In the genomic region with DNA sequence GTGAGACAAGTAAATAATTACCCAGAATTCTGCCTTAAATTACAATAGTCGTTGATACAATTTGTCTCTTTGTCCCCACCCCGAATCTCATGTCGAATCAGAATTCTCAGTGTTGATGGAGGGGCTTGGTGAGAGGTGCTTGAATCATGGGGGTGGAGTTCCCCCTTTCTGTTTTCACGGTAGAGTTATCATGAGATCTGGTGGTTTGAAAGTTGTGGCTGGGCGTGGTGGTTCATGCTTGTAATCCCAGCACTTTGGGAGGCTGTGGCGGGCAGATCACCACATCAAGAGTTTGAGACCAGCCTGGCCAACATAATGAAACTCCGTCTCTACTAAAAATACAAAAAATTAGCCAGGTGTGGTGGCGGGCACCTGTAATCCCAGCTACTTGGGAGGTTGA, we compare ENCODE assay signal across 7 cellular contexts.
DNase-seq lines count a peak whose midpoint lies in the region; ATAC-seq and TF ChIP-seq lines count a peak whose summit lies in the region.
"Not testable (repeated sequence)": the region's sequence is repeated elsewhere in the genome, so short reads cannot be mapped to it uniquely, and the experiment has no call there.

No MANE protein-coding gene starts in this region.

- not testable (repeated sequence) for H3K4me1 ChIP-seq in naive thymus-derived CD4-positive, alpha-beta T cell (ENCODE audit: control insufficient read depth in 2 of 2, insufficient read depth in 2 of 2, low read length in 2 of 2)

- H3K9me3 Mint-ChIP-seq in activated CD8-positive, alpha-beta T cell treated with anti-CD3 and anti-CD28 coated beads for 36 hours: peaks cover 17% of the 10 kb centered on the region
- peaks cover 25% of the 10 kb centered on the region for H3K9me3 Mint-ChIP-seq in activated T-helper 1 cell treated with anti-CD3 and anti-CD28 coated beads, Interleukin-12 subunit alpha, Interleukin-12 subunit beta, Interleukin-2, Interleukin-4 antibody, amounts not matched to agents 30 ng/mL and 10 ng/mL and 1 ng/mL, durations not matched to agents 14 hours and 24 hours and 36 hours
- peaks cover 15% of the 10 kb centered on the region for H3K9me3 Mint-ChIP-seq in activated naive CD8-positive, alpha-beta T cell treated with anti-CD3 and anti-CD28 coated beads, Interleukin-2, amount 10 ng/mL, durations not matched to agents 7 days and 5 days
- peaks cover 2 to 30% (median 13%) of the 10 kb centered on the region in 11 donors for H3K9me3 Mint-ChIP-seq in naive thymus-derived CD4-positive, alpha-beta T cell

- intact Hi-C loops in activated CD8-positive, alpha-beta T cell treated with anti-CD3 and anti-CD28 coated beads for 36 hours (cut with micrococcal nuclease); activated T-helper 1 cell treated with anti-CD3 and anti-CD28 coated beads, Interleukin-12 subunit alpha, Interleukin-12 subunit beta, Interleukin-2, Interleukin-4 antibody, amounts not matched to agents 30 ng/mL and 10 ng/mL and 1 ng/mL, durations not matched to agents 14 hours and 24 hours and 36 hours (cut with micrococcal nuclease); naive thymus-derived CD4-positive, alpha-beta T cell (cut with micrococcal nuclease): not testable (repeated sequence)

- CTCF ChIA-PET in activated CD8-positive, alpha-beta T cell treated with anti-CD3 and anti-CD28 coated beads for 36 hours (lab: Charles Lee); naive thymus-derived CD4-positive, alpha-beta T cell (lab: Charles Lee): not testable (repeated sequence)

- not testable (repeated sequence) for H3K36me3 Mint-ChIP-seq in activated CD8-positive, alpha-beta T cell treated with anti-CD3 and anti-CD28 coated beads for 36 hours (ENCODE audit: low read depth)
- H3K36me3 Mint-ChIP-seq in activated T-helper 1 cell treated with anti-CD3 and anti-CD28 coated beads, Interleukin-12 subunit alpha, Interleukin-12 subunit beta, Interleukin-2, Interleukin-4 antibody, amounts not matched to agents 30 ng/mL and 10 ng/mL and 1 ng/mL, durations not matched to agents 14 hours and 24 hours and 36 hours (ENCODE audit: low read depth): peaks cover 13% of the 10 kb centered on the region
- H3K36me3 Mint-ChIP-seq in activated naive CD8-positive, alpha-beta T cell treated with anti-CD3 and anti-CD28 coated beads, Interleukin-2, amount 10 ng/mL, durations not matched to agents 7 days and 5 days: peaks cover 24% of the 10 kb centered on the region
- H3K36me3 Mint-ChIP-seq in naive thymus-derived CD4-positive, alpha-beta T cell: peaks cover 5 to 35% (median 11%) of the 10 kb centered on the region in 5 donors

- H3K36me3 ChIP-seq in naive thymus-derived CD4-positive, alpha-beta T cell (ENCODE audit: control insufficient read depth in 2 of 3, insufficient read depth in 3 of 3, low read length in 3 of 3): not testable (repeated sequence)

- H3K4me3 Mint-ChIP-seq in activated CD8-positive, alpha-beta T cell treated with anti-CD3 and anti-CD28 coated beads for 36 hours; activated T-helper 1 cell treated with anti-CD3 and anti-CD28 coated beads, Interleukin-12 subunit alpha, Interleukin-12 subunit beta, Interleukin-2, Interleukin-4 antibody, amounts not matched to agents 30 ng/mL and 10 ng/mL and 1 ng/mL, durations not matched to agents 14 hours and 24 hours and 36 hours; activated naive CD8-positive, alpha-beta T cell treated with anti-CD3 and anti-CD28 coated beads, Interleukin-2, amount 10 ng/mL, durations not matched to agents 7 days and 5 days: not testable (repeated sequence)
- peak overlapping the region in 4 of 10 donors; percentile 22 to 69 (median 54) for H3K4me3 Mint-ChIP-seq in naive thymus-derived CD4-positive, alpha-beta T cell

- not testable (repeated sequence) for H3K9me3 ChIP-seq in naive thymus-derived CD4-positive, alpha-beta T cell (ENCODE audit: control insufficient read depth in 2 of 3, low read length in 3 of 3)

- H3K4me1 Mint-ChIP-seq in activated CD8-positive, alpha-beta T cell treated with anti-CD3 and anti-CD28 coated beads for 36 hours (ENCODE audit: low read depth): peaks cover 28% of the 10 kb centered on the region
- peaks cover 45% of the 10 kb centered on the region for H3K4me1 Mint-ChIP-seq in activated T-helper 1 cell treated with anti-CD3 and anti-CD28 coated beads, Interleukin-12 subunit alpha, Interleukin-12 subunit beta, Interleukin-2, Interleukin-4 antibody, amounts not matched to agents 30 ng/mL and 10 ng/mL and 1 ng/mL, durations not matched to agents 14 hours and 24 hours and 36 hours (ENCODE audit: low read depth)
- peaks cover 26% of the 10 kb centered on the region for H3K4me1 Mint-ChIP-seq in activated naive CD8-positive, alpha-beta T cell treated with anti-CD3 and anti-CD28 coated beads, Interleukin-2, amount 10 ng/mL, durations not matched to agents 7 days and 5 days
- H3K4me1 Mint-ChIP-seq in naive thymus-derived CD4-positive, alpha-beta T cell: peaks cover 18 to 54% (median 47%) of the 10 kb centered on the region in 7 donors

- not testable (repeated sequence) for H3K27me3 ChIP-seq in HL-60 (ENCODE audit: insufficient read depth, poor library complexity, severe bottlenecking); naive thymus-derived CD4-positive, alpha-beta T cell (ENCODE audit: control insufficient read depth in 2 of 2, insufficient read depth in 2 of 2, low read length in 2 of 2)

- peak overlapping the region; percentile 7; the same call in 1 of the 2 replicates for H3K27ac ChIP-seq in HL-60 (replicated peaks)
- not testable (repeated sequence) for H3K27ac ChIP-seq in naive thymus-derived CD4-positive, alpha-beta T cell (ENCODE audit: low read depth, low read length)

- H3K27me3 Mint-ChIP-seq in activated CD8-positive, alpha-beta T cell treated with anti-CD3 and anti-CD28 coated beads for 36 hours; activated T-helper 1 cell treated with anti-CD3 and anti-CD28 coated beads, Interleukin-12 subunit alpha, Interleukin-12 subunit beta, Interleukin-2, Interleukin-4 antibody, amounts not matched to agents 30 ng/mL and 10 ng/mL and 1 ng/mL, durations not matched to agents 14 hours and 24 hours and 36 hours (ENCODE audit: insufficient read depth); activated naive CD8-positive, alpha-beta T cell treated with anti-CD3 and anti-CD28 coated beads, Interleukin-2, amount 10 ng/mL, durations not matched to agents 7 days and 5 days; naive thymus-derived CD4-positive, alpha-beta T cell: not testable (repeated sequence)

- not testable (repeated sequence) for DNase-seq in HL-60 (ENCODE audit: low read depth in 1 of 2, low spot score in 1 of 2)
- peak; percentile 72 for DNase-seq in activated CD8-positive, alpha-beta T cell treated with anti-CD3 and anti-CD28 coated beads for 36 hours
- DNase-seq in activated T-helper 1 cell treated with anti-CD3 and anti-CD28 coated beads, Interleukin-12 subunit alpha, Interleukin-12 subunit beta, Interleukin-2, Interleukin-4 antibody, amounts not matched to agents 30 ng/mL and 10 ng/mL and 1 ng/mL, durations not matched to agents 14 hours and 24 hours and 36 hours (ENCODE audit: low spot score): peak; percentile 17
- DNase-seq in activated naive CD8-positive, alpha-beta T cell treated with anti-CD3 and anti-CD28 coated beads, Interleukin-2, amount 10 ng/mL, durations not matched to agents 7 days and 5 days: peak; percentile 36
- DNase-seq in naive thymus-derived CD4-positive, alpha-beta T cell: peak in 3 of 9 donors; percentile 31 to 72 (median 40)
- peak; percentile 11 to 42 for DNase-seq in stimulated activated CD8-positive, alpha-beta memory T cell treated with anti-CD3 and anti-CD28 coated beads, Interleukin-2, amount 100 ng/mL, for 48 hours (ENCODE audit: low read depth in 2 of 2)

- peak; percentile 32 to 36 for ATAC-seq in activated CD4-positive, CD25-positive, alpha-beta regulatory T cell treated with anti-CD3 and anti-CD28 coated beads, Interleukin-2, amount 50 U/mL, for 24 hours
- ATAC-seq in activated CD8-positive, alpha-beta T cell treated with anti-CD3 and anti-CD28 coated beads for 36 hours: peak; percentile 60
- ATAC-seq in activated naive CD8-positive, alpha-beta T cell treated with anti-CD3 and anti-CD28 coated beads, Interleukin-2, amount 10 ng/mL, durations not matched to agents 7 days and 5 days (ENCODE audit: low read depth): not testable (repeated sequence)
- ATAC-seq in naive thymus-derived CD4-positive, alpha-beta T cell: peak; percentile 45

- POLR2A ChIA-PET in activated CD8-positive, alpha-beta T cell treated with anti-CD3 and anti-CD28 coated beads for 36 hours (lab: Charles Lee); naive thymus-derived CD4-positive, alpha-beta T cell (lab: Charles Lee): not testable (repeated sequence)
- POLR2A ChIA-PET in activated naive CD8-positive, alpha-beta T cell treated with anti-CD3 and anti-CD28 coated beads, Interleukin-2, amount 10 ng/mL, durations not matched to agents 7 days and 5 days (lab: Charles Lee): interaction anchor here (0.6 kb wide), 1 partner anchor 11 kb away, joined by 3 read pairs; no protein-coding TSS in a partner anchor

- peak overlapping the region; percentile 27 for H3K27ac Mint-ChIP-seq in activated CD8-positive, alpha-beta T cell treated with anti-CD3 and anti-CD28 coated beads for 36 hours
- H3K27ac Mint-ChIP-seq in activated T-helper 1 cell treated with anti-CD3 and anti-CD28 coated beads, Interleukin-12 subunit alpha, Interleukin-12 subunit beta, Interleukin-2, Interleukin-4 antibody, amounts not matched to agents 30 ng/mL and 10 ng/mL and 1 ng/mL, durations not matched to agents 14 hours and 24 hours and 36 hours; activated naive CD8-positive, alpha-beta T cell treated with anti-CD3 and anti-CD28 coated beads, Interleukin-2, amount 10 ng/mL, durations not matched to agents 7 days and 5 days: not testable (repeated sequence)
- peak overlapping the region in 5 of 9 donors; percentile 44 to 87 (median 75) for H3K27ac Mint-ChIP-seq in naive thymus-derived CD4-positive, alpha-beta T cell

- not testable (repeated sequence) for TF ChIP-seq CTCF in HL-60 (IDR thresholded peaks at IDR 0.05; ENCODE audit: insufficient read depth, low read length); activated CD8-positive, alpha-beta T cell treated with anti-CD3 and anti-CD28 coated beads for 36 hours (IDR thresholded peaks at IDR 0.05)

- not testable (repeated sequence) for H3K4me3 ChIP-seq in HL-60 (replicated peaks; ENCODE audit: insufficient read depth, low read length); naive thymus-derived CD4-positive, alpha-beta T cell (ENCODE audit: low read length)
